17 cellular contexts compared by ENCODE assay signal in genomic region chr19:2138061-2138728, GRCh38.
"Had no signal": no experiment of that assay in that cellular context is flagged by ENCODE, and none has a peak within 500 bp of the region (broad histone marks: within the 10 kb centered on the region; RNA-seq: fewer than 3 reads in every experiment).

No MANE protein-coding gene starts in this region.

- DNase-seq: activated CD4-positive, CD25-positive, alpha-beta regulatory T cell; activated CD8-positive, alpha-beta memory T cell treated with anti-CD3 and anti-CD28 coated beads, Interleukin-2, amount 10 ng/mL, durations not matched to agents 7 days and 5 days; activated gamma-delta T cell; activated naive CD8-positive, alpha-beta T cell treated with anti-CD3 and anti-CD28 coated beads, Interleukin-2, amount 10 ng/mL, durations not matched to agents 7 days and 5 days; activated T-cell treated with anti-CD3 and anti-CD28 coated beads, Interleukin-2, amount 50 U/mL, for 48 hours; aorta; colonic mucosa; effector CD8-positive, alpha-beta T cell; kidney glomerular epithelial cell; naive thymus-derived CD4-positive, alpha-beta T cell; stimulated activated CD4-positive, alpha-beta T cell treated with anti-CD3 and anti-CD28 coated beads, Interleukin-15, amount 100 ng/mL, for 24 hours; stimulated activated CD4-positive, alpha-beta T cell treated with anti-CD3 and anti-CD28 coated beads, Interleukin-4, amount 100 ng/mL, for 4 hours; T-helper 2 cell; uterus had no signal

- H3K4me1 ChIP-seq: colonic mucosa, uterus had no signal

- H3K27me3 ChIP-seq: colonic mucosa, gastroesophageal sphincter, uterus had no signal

- H3K27me3 Mint-ChIP-seq: activated CD8-positive, alpha-beta memory T cell treated with anti-CD3 and anti-CD28 coated beads, Interleukin-2, amount 10 ng/mL, durations not matched to agents 7 days and 5 days; activated naive CD8-positive, alpha-beta T cell treated with anti-CD3 and anti-CD28 coated beads, Interleukin-2, amount 10 ng/mL, durations not matched to agents 7 days and 5 days; naive thymus-derived CD4-positive, alpha-beta T cell had no signal

- H3K27ac Mint-ChIP-seq: activated CD8-positive, alpha-beta memory T cell treated with anti-CD3 and anti-CD28 coated beads, Interleukin-2, amount 10 ng/mL, durations not matched to agents 7 days and 5 days; activated naive CD8-positive, alpha-beta T cell treated with anti-CD3 and anti-CD28 coated beads, Interleukin-2, amount 10 ng/mL, durations not matched to agents 7 days and 5 days; naive thymus-derived CD4-positive, alpha-beta T cell had no signal

- H3K4me3 Mint-ChIP-seq: activated CD8-positive, alpha-beta memory T cell treated with anti-CD3 and anti-CD28 coated beads, Interleukin-2, amount 10 ng/mL, durations not matched to agents 7 days and 5 days; activated naive CD8-positive, alpha-beta T cell treated with anti-CD3 and anti-CD28 coated beads, Interleukin-2, amount 10 ng/mL, durations not matched to agents 7 days and 5 days; naive thymus-derived CD4-positive, alpha-beta T cell had no signal

- H3K4me3 ChIP-seq: colonic mucosa, gastroesophageal sphincter, lung, uterus had no signal

- H3K36me3 ChIP-seq: uterus had no signal

- H3K9me3 Mint-ChIP-seq: activated naive CD8-positive, alpha-beta T cell treated with anti-CD3 and anti-CD28 coated beads, Interleukin-2, amount 10 ng/mL, durations not matched to agents 7 days and 5 days; naive thymus-derived CD4-positive, alpha-beta T cell had no signal

- H3K9me3 ChIP-seq: colonic mucosa, gastroesophageal sphincter, uterus had no signal

- H3K27ac ChIP-seq: colonic mucosa, epithelial cell of prostate, gastroesophageal sphincter, uterus had no signal

- ATAC-seq: activated CD8-positive, alpha-beta memory T cell treated with anti-CD3 and anti-CD28 coated beads, Interleukin-2, amount 10 ng/mL, durations not matched to agents 7 days and 5 days; gastroesophageal sphincter; naive thymus-derived CD4-positive, alpha-beta T cell had no signal
